8 cellular contexts compared by ENCODE assay signal in genomic region chr5:61330879-61331406, GRCh38. TPM values are rescaled to one million over a fixed set of nuclear protein-coding genes. Genes with fewer than 3 reads are reported as not detected.
DNase-seq lines count a peak whose midpoint lies in the region; ATAC-seq and TF ChIP-seq lines count a peak whose summit lies in the region.

No MANE protein-coding gene starts in this region.

- peak; percentile 40 for TF ChIP-seq CTCF in AG09319 (IDR thresholded peaks at IDR 0.05; ENCODE audit: low read depth, low read length)

- DNase-seq in AG09319 (ENCODE audit: extremely low read depth, low read depth), result no peak
- peak; percentile 54 for DNase-seq in NCI-H748 treated with DMSO at 0.1 percent for 48 hours (lab: John Stamatoyannopoulos, UW)
- DNase-seq in activated T-cell treated with anti-CD3 and anti-CD28 coated beads, Interleukin-2, amount 50 U/mL, for 1 hour, result peak; percentile 83
- DNase-seq in epithelial cell of prostate (ENCODE audit: low read depth, low spot score), result no peak
- peak; percentile 71 for DNase-seq in stimulated activated naive CD4-positive, alpha-beta T cell treated with Interleukin-2 at 50 U/mL for 16 hours (lab: John Stamatoyannopoulos, UW)

- H3K4me3 ChIP-seq in mononuclear cell (ENCODE audit: low read length), result peak overlapping the region; percentile 86

- no peaks in the 10 kb centered on the region for H3K27me3 ChIP-seq in mononuclear cell (ENCODE audit: insufficient read depth, low read length)

- H3K4me1 ChIP-seq in mononuclear cell (ENCODE audit: insufficient read depth, low read length), result peaks cover 50% of the 10 kb centered on the region

- H3K27ac ChIP-seq in epithelial cell of prostate, result peak overlapping the region; percentile 75

- ATAC-seq in GM18867 (IDR thresholded peaks at IDR 0.05; ENCODE audit: unreplicated experiment) (peak; percentile 39), HG03103 (IDR thresholded peaks at IDR 0.05; ENCODE audit: low read depth, unreplicated experiment) (peak; percentile 21)

- no peaks in the 10 kb centered on the region for H3K9me3 ChIP-seq in mononuclear cell (ENCODE audit: low read depth, low read length)

RNA-seq across cellular contexts. Expression of gene ZSWIM6, which starts 1.1 kb away (rescaled TPM):
- 4.9 TPM for total RNA-seq in mononuclear cell

Comparison
In these comparisons a context has a peak if more than half of its experiments do, and no peak if none do; other contexts are left out.
1. DNase-seq: peak in NCI-H748 treated with DMSO at 0.1 percent for 48 hours (single experiment), activated T-cell treated with anti-CD3 and anti-CD28 coated beads, Interleukin-2, amount 50 U/mL, for 1 hour (single experiment) and stimulated activated naive CD4-positive, alpha-beta T cell treated with Interleukin-2 at 50 U/mL for 16 hours (single experiment); none in AG09319 (single experiment) and epithelial cell of prostate (single experiment).